ENCODE assay signal across 8 cellular contexts in genomic region chr1:168145184-168146159, GRCh38. TPM values are rescaled to one million over a fixed set of nuclear protein-coding genes. Genes with fewer than 3 reads are reported as not detected.
A peak's percentile ranks its signal among the peaks of the same experiment; 100 is the strongest.
DNase-seq lines count a peak whose midpoint lies in the region; ATAC-seq and TF ChIP-seq lines count a peak whose summit lies in the region.

No MANE protein-coding gene starts in this region.

- H3K27ac Mint-ChIP-seq in MCF 10A (ENCODE audit: low read depth, unreplicated experiment): no peak overlapping the region

- no peaks in the 10 kb centered on the region for H3K9me3 Mint-ChIP-seq in MCF 10A (ENCODE audit: unreplicated experiment)

- TF ChIP-seq CTCF in VCaP (conservative IDR thresholded peaks at IDR 0.05) (peak; percentile 89), MCF 10A (IDR thresholded peaks at IDR 0.05; ENCODE audit: unreplicated experiment) (peak; percentile 96)

- POLR2A ChIA-PET in MCF 10A (lab: Yijun Ruan, JAX): interaction anchor here (1.0 to 1.2 kb wide), 2 partner anchors 9 to 24 kb away, joined by 3 read pairs; partner anchors contain the start of gene GPR161

- peaks cover 5% of the 10 kb centered on the region for H3K4me1 Mint-ChIP-seq in MCF 10A (ENCODE audit: insufficient read depth, unreplicated experiment)

- peak; percentile 95 for ATAC-seq in GM18868 (IDR thresholded peaks at IDR 0.05; ENCODE audit: unreplicated experiment)
- peak; percentile 94 for ATAC-seq in HG03103 (IDR thresholded peaks at IDR 0.05; ENCODE audit: low read depth, unreplicated experiment)

- no peaks in the 10 kb centered on the region for H3K36me3 Mint-ChIP-seq in MCF 10A (ENCODE audit: insufficient read depth, unreplicated experiment)

- DNase-seq in AG08395 (ENCODE audit: low spot score) (peak; percentile 93), NCI-H2171 (lab: John Stamatoyannopoulos, UW) (peak; percentile 52), MCF 10A (ENCODE audit: unreplicated experiment) (peak; percentile 90), inferior parietal cortex (ENCODE audit: extremely low spot score) (peak; percentile 87)
- DNase-seq in stimulated activated CD4-positive, alpha-beta T cell treated with anti-CD3 and anti-CD28 coated beads, Interleukin-15, amount 100 ng/mL, for 48 hours (ENCODE audit: low read depth in 2 of 2): peak; percentile 70 to 84

- no peak overlapping the region for H3K4me3 Mint-ChIP-seq in MCF 10A (ENCODE audit: unreplicated experiment)

- H3K27ac ChIP-seq in VCaP: no peak overlapping the region

- CTCF ChIA-PET in MCF 10A (lab: Yijun Ruan, JAX): interaction anchor here (0.6 to 4.5 kb wide), 43 partner anchors 8 to 943 kb away, joined by 3 to 64 read pairs (median 5); partner anchors contain the start of genes GPR161 and TIPRL

- intact Hi-C loops in MCF 10A (cut with micrococcal nuclease): loop anchor here (1.0 to 2.0 kb wide), 2 partner anchors 52 to 61 kb away; no protein-coding TSS in a partner anchor

- H3K27me3 Mint-ChIP-seq in MCF 10A (ENCODE audit: insufficient read depth, unreplicated experiment): no peaks in the 10 kb centered on the region

- no TSS peak for BruUV-seq in MCF 10A (replicated peaks; lab: Mats Ljungman, UMichigan)

RNA-seq across cellular contexts. Expression of gene GPR161, which starts 8.7 kb away (rescaled TPM):
- total RNA-seq in MCF 10A (2022): 6.6 and 10.2 TPM in 2 replicates

RNA-seq across cellular contexts. Expression of gene TIPRL, which starts 33.3 kb away (rescaled TPM):
- total RNA-seq in MCF 10A (2022): 90.9 and 111 TPM in 2 replicates
